9 cellular contexts compared by ENCODE assay signal in genomic region chr20:10551732-10552724, GRCh38.
DNase-seq lines count a peak whose midpoint lies in the region; ATAC-seq lines count a peak whose summit lies in the region.
"Had no signal": no experiment of that assay in that cellular context is flagged by ENCODE, and none has a peak within 500 bp of the region (broad histone marks: within the 10 kb centered on the region; RNA-seq: fewer than 3 reads in every experiment).

No MANE protein-coding gene starts in this region.

- DNase-seq in T-helper 2 cell treated with Interferon-gamma antibody and Interleukin-4, amounts not matched to agents 5 μg/mL and 100 μg/mL, for 36 hours (ENCODE audit: low spot score) = peak; percentile 27
- DNase-seq in T-helper 2 cell (no peak), NCI-H226 (no peak), DMS 273 (lab: John Stamatoyannopoulos, UW; ENCODE audit: unreplicated experiment) (no peak), cerebellar nuclear complex (lab: John Stamatoyannopoulos, UW) (no peak)
- no peak for DNase-seq in activated naive CD4-positive, alpha-beta T cell treated with anti-CD3 and anti-CD28 coated beads, Interleukin-2, amount 50 U/mL, for 72 hours (ENCODE audit: low spot score in 2 of 2)
- DNase-seq in stimulated activated CD4-positive, alpha-beta T cell treated with anti-CD3 and anti-CD28 coated beads, Interleukin-1b, Interleukin-23, amount 100 ng/mL, for 48 hours = peak; percentile 11
- DNase-seq: ACHN had no signal

- no peak overlapping the region for H3K27ac Mint-ChIP-seq in T-helper 2 cell treated with Interferon-gamma antibody and Interleukin-4, amounts not matched to agents 5 μg/mL and 100 μg/mL, for 36 hours
- H3K27ac Mint-ChIP-seq in activated naive CD4-positive, alpha-beta T cell treated with anti-CD3 and anti-CD28 coated beads, Interleukin-2, amount 50 U/mL, for 72 hours = no peak overlapping the region

- no peaks in the 10 kb centered on the region for H3K36me3 Mint-ChIP-seq in T-helper 2 cell treated with Interferon-gamma antibody and Interleukin-4, amounts not matched to agents 5 μg/mL and 100 μg/mL, for 36 hours (ENCODE audit: low read depth)
- no peaks in the 10 kb centered on the region for H3K36me3 Mint-ChIP-seq in activated naive CD4-positive, alpha-beta T cell treated with anti-CD3 and anti-CD28 coated beads, Interleukin-2, amount 50 U/mL, for 72 hours

- no peaks in the 10 kb centered on the region for H3K27me3 Mint-ChIP-seq in T-helper 2 cell treated with Interferon-gamma antibody and Interleukin-4, amounts not matched to agents 5 μg/mL and 100 μg/mL, for 36 hours (ENCODE audit: low read depth)

- no peak overlapping the region for H3K4me3 Mint-ChIP-seq in T-helper 2 cell treated with Interferon-gamma antibody and Interleukin-4, amounts not matched to agents 5 μg/mL and 100 μg/mL, for 36 hours

- peaks cover 31% of the 10 kb centered on the region for H3K4me1 Mint-ChIP-seq in T-helper 2 cell treated with Interferon-gamma antibody and Interleukin-4, amounts not matched to agents 5 μg/mL and 100 μg/mL, for 36 hours (ENCODE audit: low read depth)

- H3K9me3 Mint-ChIP-seq in T-helper 2 cell treated with Interferon-gamma antibody and Interleukin-4, amounts not matched to agents 5 μg/mL and 100 μg/mL, for 36 hours = no peaks in the 10 kb centered on the region
- no peaks in the 10 kb centered on the region for H3K9me3 Mint-ChIP-seq in activated naive CD4-positive, alpha-beta T cell treated with anti-CD3 and anti-CD28 coated beads, Interleukin-2, amount 50 U/mL, for 72 hours

- ATAC-seq in HG02759 (IDR thresholded peaks at IDR 0.05; ENCODE audit: unreplicated experiment) = peak; percentile 73
- peak; percentile 49 to 66 for ATAC-seq in activated naive CD4-positive, alpha-beta T cell treated with anti-CD3 and anti-CD28 coated beads, Interleukin-2, amount 50 U/mL, for 72 hours

Comparison
In these comparisons a context has a peak if more than half of its experiments do, and no peak if none do; other contexts are left out.
1. DNase-seq: peak in T-helper 2 cell treated with Interferon-gamma antibody and Interleukin-4, amounts not matched to agents 5 μg/mL and 100 μg/mL, for 36 hours (single experiment) and stimulated activated CD4-positive, alpha-beta T cell treated with anti-CD3 and anti-CD28 coated beads, Interleukin-1b, Interleukin-23, amount 100 ng/mL, for 48 hours (single experiment); none in T-helper 2 cell (0 of 5), activated naive CD4-positive, alpha-beta T cell treated with anti-CD3 and anti-CD28 coated beads, Interleukin-2, amount 50 U/mL, for 72 hours (0 of 2), NCI-H226 (single experiment), DMS 273 (single experiment) and cerebellar nuclear complex (0 of 2).